In the genomic region with DNA sequence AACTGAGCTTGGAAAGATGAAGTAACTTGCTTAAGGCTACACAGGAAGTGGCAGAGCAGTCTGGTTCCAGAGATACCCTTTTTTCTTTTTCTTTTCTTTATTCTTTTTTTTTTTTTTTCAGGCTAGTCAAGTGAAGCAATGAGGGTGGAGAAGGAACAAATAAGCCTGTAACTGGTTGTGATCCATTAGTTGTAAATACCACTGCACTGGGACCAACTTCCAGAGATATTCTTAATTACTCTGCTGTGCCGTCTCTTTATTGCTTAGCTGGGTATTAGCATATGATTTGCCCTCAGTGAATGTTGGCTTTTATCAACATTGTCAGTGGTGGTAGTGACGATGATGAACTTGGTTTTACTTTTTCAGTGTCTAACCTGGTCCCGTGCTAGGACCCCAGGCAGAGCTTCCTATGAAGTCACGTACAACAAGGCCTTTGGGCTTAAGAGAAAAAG, we compare ENCODE assay signal across 9 cellular contexts.
DNase-seq lines count a peak whose midpoint lies in the region; ATAC-seq and TF ChIP-seq lines count a peak whose summit lies in the region.
"Had no signal": no experiment of that assay in that cellular context is flagged by ENCODE, and none has a peak within 500 bp of the region (broad histone marks: within the 10 kb centered on the region; RNA-seq: fewer than 3 reads in every experiment).

No MANE protein-coding gene starts in this region.

- no peak for ATAC-seq in stimulated activated effector memory CD8-positive, alpha-beta T cell treated with anti-CD3 and anti-CD28 coated beads, Interleukin-12 subunit alpha, Interleukin-12 subunit beta, amount 100 ng/mL, for 72 hours

- H3K4me1 Mint-ChIP-seq in stimulated activated effector memory CD8-positive, alpha-beta T cell treated with anti-CD3 and anti-CD28 coated beads, Interleukin-12 subunit alpha, Interleukin-12 subunit beta, amount 100 ng/mL, for 72 hours = peaks cover 45% of the 10 kb centered on the region

- peak overlapping the region; percentile 9 for H3K9ac ChIP-seq in SK-N-MC (ENCODE audit: insufficient read length)

- H3K9me3 ChIP-seq in SK-N-MC (ENCODE audit: low read depth, low read length) = no peaks in the 10 kb centered on the region

- peak overlapping the region; percentile 93 for H3K27ac ChIP-seq in SK-N-MC
- H3K27ac ChIP-seq: 22Rv1 had no signal

- no peak for TF ChIP-seq CTCF in fibroblast of pulmonary artery (IDR thresholded peaks at IDR 0.05; ENCODE audit: low read length, missing control alignments)

- H3K4me3 Mint-ChIP-seq in stimulated activated effector memory CD8-positive, alpha-beta T cell treated with anti-CD3 and anti-CD28 coated beads, Interleukin-12 subunit alpha, Interleukin-12 subunit beta, amount 100 ng/mL, for 72 hours = peak overlapping the region; percentile 50

- H3K36me3 Mint-ChIP-seq in stimulated activated effector memory CD8-positive, alpha-beta T cell treated with anti-CD3 and anti-CD28 coated beads, Interleukin-12 subunit alpha, Interleukin-12 subunit beta, amount 100 ng/mL, for 72 hours = peaks cover 6% of the 10 kb centered on the region

- H3K9me3 Mint-ChIP-seq in stimulated activated effector memory CD8-positive, alpha-beta T cell treated with anti-CD3 and anti-CD28 coated beads, Interleukin-12 subunit alpha, Interleukin-12 subunit beta, amount 100 ng/mL, for 72 hours = no peaks in the 10 kb centered on the region

- H3K4me3 ChIP-seq in SK-N-MC = peak overlapping the region; percentile 65
- H3K4me3 ChIP-seq in fibroblast of pulmonary artery (replicated peaks; ENCODE audit: low read depth, low read length) = no peak overlapping the region

- peak overlapping the region; percentile 14 for H3K27ac Mint-ChIP-seq in stimulated activated effector memory CD8-positive, alpha-beta T cell treated with anti-CD3 and anti-CD28 coated beads, Interleukin-12 subunit alpha, Interleukin-12 subunit beta, amount 100 ng/mL, for 72 hours

- DNase-seq in DMS 273 (lab: John Stamatoyannopoulos, UW; ENCODE audit: unreplicated experiment) = peak; percentile 22
- no peak for DNase-seq in DMS 273 treated with DMSO at 0.1 percent for 48 hours (lab: John Stamatoyannopoulos, UW)
- DNase-seq in SK-N-MC (ENCODE audit: low read depth, low spot score) = no peak
- peak; percentile 20 for DNase-seq in fibroblast of pulmonary artery (ENCODE audit: low read depth)
- no peak for DNase-seq in stimulated activated effector memory CD8-positive, alpha-beta T cell treated with anti-CD3 and anti-CD28 coated beads, Interleukin-12 subunit alpha, Interleukin-12 subunit beta, amount 100 ng/mL, for 72 hours (ENCODE audit: low spot score in 2 of 2)
- no peak for DNase-seq in NCI-H1930 (lab: John Stamatoyannopoulos, UW)
- DNase-seq in stimulated activated CD4-positive, alpha-beta T cell treated with anti-CD3 and anti-CD28 coated beads, Interleukin-12 subunit alpha, Interleukin-12 subunit beta, amount 100 ng/mL, for 4 hours = no peak
- DNase-seq in activated effector memory CD4-positive, alpha-beta T cell treated with Interleukin-2 at 50 U/mL for 16 hours = no peak

- H3K36me3 ChIP-seq in SK-N-MC (ENCODE audit: insufficient read depth, low read length) = no peaks in the 10 kb centered on the region

Comparison
In these comparisons a context has a peak if more than half of its experiments do, and no peak if none do; other contexts are left out.
1. DNase-seq: peak in DMS 273 (single experiment) and fibroblast of pulmonary artery (single experiment); none in DMS 273 treated with DMSO at 0.1 percent for 48 hours (single experiment), SK-N-MC (single experiment), stimulated activated effector memory CD8-positive, alpha-beta T cell treated with anti-CD3 and anti-CD28 coated beads, Interleukin-12 subunit alpha, Interleukin-12 subunit beta, amount 100 ng/mL, for 72 hours (0 of 2), NCI-H1930 (0 of 2), stimulated activated CD4-positive, alpha-beta T cell treated with anti-CD3 and anti-CD28 coated beads, Interleukin-12 subunit alpha, Interleukin-12 subunit beta, amount 100 ng/mL, for 4 hours (single experiment) and activated effector memory CD4-positive, alpha-beta T cell treated with Interleukin-2 at 50 U/mL for 16 hours (single experiment).